1 cellular context compared by ENCODE assay signal in genomic region chr18:13440277-13441248, GRCh38.
TF ChIP-seq lines count a peak whose summit lies in the region.

No MANE protein-coding gene starts in this region.

TF ChIP-seq in H1, 55 proteins besides CTCF, POLR2A, EP300 and RAD21 (continued from another document):
- TF ChIP-seq CTBP2 (IDR thresholded peaks at IDR 0.05; ENCODE audit: borderline replicate concordance, insufficient read depth, insufficient read length, low read length): no peak
